ENCODE assay signal across 8 cellular contexts in genomic region chr16:3099732-3100499, GRCh38. TPM values are rescaled to one million over a fixed set of nuclear protein-coding genes. Genes with fewer than 3 reads are reported as not detected.
DNase-seq lines count a peak whose midpoint lies in the region; ATAC-seq and TF ChIP-seq lines count a peak whose summit lies in the region.

No MANE protein-coding gene starts in this region.

- H3K27me3 ChIP-seq in OCI-LY1 (ENCODE audit: insufficient read depth, low read length) (no peaks in the 10 kb centered on the region), esophagus muscularis mucosa (peaks cover 0 to 67% (median 4%) of the 10 kb centered on the region in 4 donors)
- no peaks in the 10 kb centered on the region for H3K27me3 ChIP-seq in naive thymus-derived CD4-positive, alpha-beta T cell (ENCODE audit: control insufficient read depth in 2 of 2, insufficient read depth in 2 of 2, low read length in 2 of 2)

- 5% methylated on average over 28 of the region's 39 CpGs for WGBS in esophagus muscularis mucosa

- H3K4me3 Mint-ChIP-seq in activated T-cell treated with anti-CD3 and anti-CD28 coated beads, Interleukin-2, amount 50 U/mL, for 24 hours, result peak overlapping the region; percentile 64
- H3K4me3 Mint-ChIP-seq in naive thymus-derived CD4-positive, alpha-beta T cell, result peak overlapping the region; percentile 71 to 98 (median 82)
- H3K4me3 Mint-ChIP-seq in stimulated activated effector memory CD8-positive, alpha-beta T cell treated with anti-CD3 and anti-CD28 coated beads, Interleukin-12 subunit alpha, Interleukin-12 subunit beta, amount 100 ng/mL, for 72 hours, result peak overlapping the region; percentile 81

- DNase-seq in DMS 273 (lab: John Stamatoyannopoulos, UW; ENCODE audit: unreplicated experiment), result peak; percentile 66
- DNase-seq in DMS 273 treated with DMSO at 0.1 percent for 48 hours (lab: John Stamatoyannopoulos, UW), result no peak
- peak; percentile 66 for DNase-seq in HT1080 (ENCODE audit: low read depth)
- peak; percentile 94 for DNase-seq in activated T-cell treated with anti-CD3 and anti-CD28 coated beads, Interleukin-2, amount 50 U/mL, for 24 hours
- DNase-seq in esophagus muscularis mucosa (ENCODE audit: extremely low spot score), result peak; percentile 96
- peak; percentile 67 to 94 (median 75) for DNase-seq in naive thymus-derived CD4-positive, alpha-beta T cell
- DNase-seq in stimulated activated effector memory CD8-positive, alpha-beta T cell treated with anti-CD3 and anti-CD28 coated beads, Interleukin-12 subunit alpha, Interleukin-12 subunit beta, amount 100 ng/mL, for 72 hours (ENCODE audit: low spot score in 2 of 2), result peak; percentile 83 to 92

- intact Hi-C loops in esophagus muscularis mucosa (cut with DNase I), result no loop called here
- intact Hi-C loops in naive thymus-derived CD4-positive, alpha-beta T cell (cut with micrococcal nuclease), result loop anchor here (1.0 to 2.0 kb wide), 7 partner anchors 24 to 97 kb away; no protein-coding TSS in a partner anchor

- peak; percentile 94 for ATAC-seq in naive thymus-derived CD4-positive, alpha-beta T cell
- ATAC-seq in stimulated activated effector memory CD8-positive, alpha-beta T cell treated with anti-CD3 and anti-CD28 coated beads, Interleukin-12 subunit alpha, Interleukin-12 subunit beta, amount 100 ng/mL, for 72 hours, result peak; percentile 90

- H3K9ac ChIP-seq in OCI-LY1 (ENCODE audit: low read length), result no peak overlapping the region

- H3K4me3 ChIP-seq in OCI-LY1 (ENCODE audit: low read depth, low read length, poor library complexity, severe bottlenecking) (peak overlapping the region; percentile 41), esophagus muscularis mucosa (peak overlapping the region; percentile 5 to 33 (median 22))
- peak overlapping the region; percentile 46 for H3K4me3 ChIP-seq in naive thymus-derived CD4-positive, alpha-beta T cell (ENCODE audit: low read length)

- TF ChIP-seq POLR2A in esophagus muscularis mucosa (IDR thresholded peaks at IDR 0.05; ENCODE audit: low read depth), result no peak

- H3K27ac ChIP-seq in OCI-LY1 (ENCODE audit: low read depth, low read length, poor library complexity, severe bottlenecking) (no peak overlapping the region), esophagus muscularis mucosa (replicated peaks in 1 of 4) (no peak overlapping the region)
- H3K27ac ChIP-seq in naive thymus-derived CD4-positive, alpha-beta T cell (ENCODE audit: low read depth, low read length), result peak overlapping the region; percentile 35

- H3K4me2 ChIP-seq in OCI-LY1 (ENCODE audit: low read length), result peak overlapping the region; percentile 56

- H3K9me3 ChIP-seq in OCI-LY1 (ENCODE audit: low read length) (no peaks in the 10 kb centered on the region), esophagus muscularis mucosa (no peaks in the 10 kb centered on the region)
- H3K9me3 ChIP-seq in naive thymus-derived CD4-positive, alpha-beta T cell (ENCODE audit: control insufficient read depth in 2 of 3, low read length in 3 of 3), result no peaks in the 10 kb centered on the region

- H3K36me3 ChIP-seq in OCI-LY1 (ENCODE audit: insufficient read depth, low read length) (no peaks in the 10 kb centered on the region), esophagus muscularis mucosa (no peaks in the 10 kb centered on the region)
- H3K36me3 ChIP-seq in naive thymus-derived CD4-positive, alpha-beta T cell (ENCODE audit: control insufficient read depth in 2 of 3, insufficient read depth in 3 of 3, low read length in 3 of 3), result no peaks in the 10 kb centered on the region

- peaks cover 34% of the 10 kb centered on the region for H3K4me1 Mint-ChIP-seq in activated T-cell treated with anti-CD3 and anti-CD28 coated beads, Interleukin-2, amount 50 U/mL, for 24 hours (ENCODE audit: low read depth)
- peaks cover 27 to 65% (median 54%) of the 10 kb centered on the region in 7 donors for H3K4me1 Mint-ChIP-seq in naive thymus-derived CD4-positive, alpha-beta T cell
- H3K4me1 Mint-ChIP-seq in stimulated activated effector memory CD8-positive, alpha-beta T cell treated with anti-CD3 and anti-CD28 coated beads, Interleukin-12 subunit alpha, Interleukin-12 subunit beta, amount 100 ng/mL, for 72 hours, result peaks cover 42% of the 10 kb centered on the region

- POLR2A ChIA-PET in naive thymus-derived CD4-positive, alpha-beta T cell (lab: Charles Lee), result interaction anchor here (1.1 to 8.3 kb wide), 7 partner anchors 12 to 59 kb away, joined by 4 to 95 read pairs (median 25); partner anchors contain the start of genes IL32 and ZNF213

- H3K79me2 ChIP-seq in OCI-LY1 (ENCODE audit: insufficient read depth, low read length), result no peaks in the 10 kb centered on the region

- CTCF ChIA-PET in naive thymus-derived CD4-positive, alpha-beta T cell (lab: Charles Lee), result interaction anchor here (0.6 to 15.4 kb wide), 6 partner anchors 24 to 427 kb away, joined by 3 to 233 read pairs (median 4); partner anchors contain the start of gene ZNF213

- TF ChIP-seq CTCF in OCI-LY1 (IDR thresholded peaks at IDR 0.05; ENCODE audit: low read length), result no peak
- TF ChIP-seq CTCF in esophagus muscularis mucosa (IDR thresholded peaks at IDR 0.05), result no peak

- peaks cover 6% of the 10 kb centered on the region; the same call in 1 of the 2 replicates for H3F3A ChIP-seq in OCI-LY1 (ENCODE audit: insufficient read depth, low read length)

- no peaks in the 10 kb centered on the region for H4K20me1 ChIP-seq in OCI-LY1 (ENCODE audit: insufficient read depth, low read length)

- H3K4me1 ChIP-seq in OCI-LY1 (ENCODE audit: insufficient read depth, low read length, severe bottlenecking), result peaks cover 25% of the 10 kb centered on the region
- peaks cover 13 to 31% (median 23%) of the 10 kb centered on the region in 4 donors for H3K4me1 ChIP-seq in esophagus muscularis mucosa
- H3K4me1 ChIP-seq in naive thymus-derived CD4-positive, alpha-beta T cell (ENCODE audit: control insufficient read depth in 2 of 2, insufficient read depth in 2 of 2, low read length in 2 of 2), result peaks cover 25 to 31% of the 10 kb centered on the region in 2 donors

- H3K9me3 Mint-ChIP-seq in activated T-cell treated with anti-CD3 and anti-CD28 coated beads, Interleukin-2, amount 50 U/mL, for 24 hours, result no peaks in the 10 kb centered on the region
- H3K9me3 Mint-ChIP-seq in naive thymus-derived CD4-positive, alpha-beta T cell, result no peaks in the 10 kb centered on the region
- no peaks in the 10 kb centered on the region for H3K9me3 Mint-ChIP-seq in stimulated activated effector memory CD8-positive, alpha-beta T cell treated with anti-CD3 and anti-CD28 coated beads, Interleukin-12 subunit alpha, Interleukin-12 subunit beta, amount 100 ng/mL, for 72 hours

- H3K27me3 Mint-ChIP-seq in activated T-cell treated with anti-CD3 and anti-CD28 coated beads, Interleukin-2, amount 50 U/mL, for 24 hours, result no peaks in the 10 kb centered on the region
- no peaks in the 10 kb centered on the region for H3K27me3 Mint-ChIP-seq in naive thymus-derived CD4-positive, alpha-beta T cell

- H3K27ac Mint-ChIP-seq in activated T-cell treated with anti-CD3 and anti-CD28 coated beads, Interleukin-2, amount 50 U/mL, for 24 hours, result peak overlapping the region; percentile 89
- H3K27ac Mint-ChIP-seq in naive thymus-derived CD4-positive, alpha-beta T cell, result peak overlapping the region; percentile 74 to 93 (median 86)
- peak overlapping the region; percentile 89 for H3K27ac Mint-ChIP-seq in stimulated activated effector memory CD8-positive, alpha-beta T cell treated with anti-CD3 and anti-CD28 coated beads, Interleukin-12 subunit alpha, Interleukin-12 subunit beta, amount 100 ng/mL, for 72 hours

- H3K36me3 Mint-ChIP-seq in activated T-cell treated with anti-CD3 and anti-CD28 coated beads, Interleukin-2, amount 50 U/mL, for 24 hours (ENCODE audit: low read depth), result no peaks in the 10 kb centered on the region
- peaks cover 0 to 3% (median 0%) of the 10 kb centered on the region in 5 donors for H3K36me3 Mint-ChIP-seq in naive thymus-derived CD4-positive, alpha-beta T cell
- H3K36me3 Mint-ChIP-seq in stimulated activated effector memory CD8-positive, alpha-beta T cell treated with anti-CD3 and anti-CD28 coated beads, Interleukin-12 subunit alpha, Interleukin-12 subunit beta, amount 100 ng/mL, for 72 hours, result no peaks in the 10 kb centered on the region

- no peaks in the 10 kb centered on the region for H3K9me2 ChIP-seq in OCI-LY1 (ENCODE audit: low read depth, low read length)

- no peak overlapping the region for H2AFZ ChIP-seq in OCI-LY1 (ENCODE audit: low read length)

- no peak for TF ChIP-seq EP300 in esophagus muscularis mucosa (IDR thresholded peaks at IDR 0.05)

RNA-seq across cellular contexts. Expression of gene ZSCAN10, which starts 0.8 kb away (rescaled TPM):
- total RNA-seq in HT1080 (2014; rRNA removed; shearing (Covaris generic)), result not detected in 2 replicates
- polyA plus RNA-seq in HT1080 (2015; cell fraction: cytosol; rRNA removed), result not detected in 2 replicates
- 0.20 and 0.62 TPM in 2 replicates for polyA plus RNA-seq in HT1080 (2015; cell fraction: nucleus; rRNA removed)
- not detected for total RNA-seq in esophagus muscularis mucosa
- under 1 TPM in 3 of 5 experiments, not detected in 2; 0.22 to 0.61 (median 0.29) TPM for total RNA-seq in naive thymus-derived CD4-positive, alpha-beta T cell
- under 1 TPM in 1 of 2 donors, not detected in 1; 0.35 TPM for polyA plus RNA-seq in naive thymus-derived CD4-positive, alpha-beta T cell

RNA-seq across cellular contexts. Expression of gene ZNF205, which starts 12.5 kb away (rescaled TPM):
- 15.3 and 16.6 TPM in 2 replicates for total RNA-seq in HT1080 (2014; rRNA removed; shearing (Covaris generic))
- 10.6 and 10.9 TPM in 2 replicates for polyA plus RNA-seq in HT1080 (2015; cell fraction: cytosol; rRNA removed)
- polyA plus RNA-seq in HT1080 (2015; cell fraction: nucleus; rRNA removed), result 11.1 and 14.4 TPM in 2 replicates
- 10 to 100 TPM; 10.6 to 25.0 (median 17.1) TPM for total RNA-seq in esophagus muscularis mucosa
- total RNA-seq in naive thymus-derived CD4-positive, alpha-beta T cell, result under 1 TPM in 1 of 5 experiments, not detected in 4; 0.29 TPM
- polyA plus RNA-seq in naive thymus-derived CD4-positive, alpha-beta T cell, result under 1 TPM in 1 of 2 donors, not detected in 1; 0.09 TPM

RNA-seq across cellular contexts. Expression of gene IL32, which starts 34.5 kb away (rescaled TPM):
- 1.6 and 2.5 TPM in 2 replicates for total RNA-seq in HT1080 (2014; rRNA removed; shearing (Covaris generic))
- 9.1 and 10.0 TPM in 2 replicates for polyA plus RNA-seq in HT1080 (2015; cell fraction: cytosol; rRNA removed)
- polyA plus RNA-seq in HT1080 (2015; cell fraction: nucleus; rRNA removed), result 8.3 and 10.9 TPM in 2 replicates
- total RNA-seq in esophagus muscularis mucosa, result 10 to 100 TPM; 13.7 to 40.8 (median 31.2) TPM
- 1,000 to 10,000 TPM in 1 of 5 experiments, 100 to 1,000 TPM in 4; 351 to 3,697 (median 587) TPM for total RNA-seq in naive thymus-derived CD4-positive, alpha-beta T cell
- 1,000 to 10,000 TPM; 1,418 to 1,605 TPM for polyA plus RNA-seq in naive thymus-derived CD4-positive, alpha-beta T cell

RNA-seq across cellular contexts. Expression of gene ZNF213, which starts 34.9 kb away (rescaled TPM):
- total RNA-seq in HT1080 (2014; rRNA removed; shearing (Covaris generic)), result 3.8 and 4.6 TPM in 2 replicates
- polyA plus RNA-seq in HT1080 (2015; cell fraction: cytosol; rRNA removed), result 9.6 and 9.9 TPM in 2 replicates
- polyA plus RNA-seq in HT1080 (2015; cell fraction: nucleus; rRNA removed), result 6.5 and 8.4 TPM in 2 replicates
- 10 to 100 TPM in 3 of 4 donors, 1 to 10 TPM in 1; 8.4 to 18.3 (median 13.5) TPM for total RNA-seq in esophagus muscularis mucosa
- total RNA-seq in naive thymus-derived CD4-positive, alpha-beta T cell, result 10 to 100 TPM in 3 of 5 experiments, 1 to 10 TPM in 2; 3.8 to 14.0 (median 11.8) TPM
- 1 to 10 TPM; 1.7 to 3.4 TPM for polyA plus RNA-seq in naive thymus-derived CD4-positive, alpha-beta T cell

RNA-seq across cellular contexts. Expression of gene MMP25, which starts 53.6 kb away (rescaled TPM):
- 0.05 and 0.20 TPM in 2 replicates for total RNA-seq in HT1080 (2014; rRNA removed; shearing (Covaris generic))
- polyA plus RNA-seq in HT1080 (2015; cell fraction: cytosol; rRNA removed), result 0.16 and 0.36 TPM in 2 replicates
- 0.12 and 0.39 TPM in 2 replicates for polyA plus RNA-seq in HT1080 (2015; cell fraction: nucleus; rRNA removed)
- total RNA-seq in esophagus muscularis mucosa, result 1 to 10 TPM in 1 of 4 donors, under 1 TPM in 3; under 0.01 to 4.5 (median 0.12) TPM
- total RNA-seq in naive thymus-derived CD4-positive, alpha-beta T cell, result 10 to 100 TPM in 2 of 5 experiments, 1 to 10 TPM in 1, under 1 TPM in 2; 0.73 to 64.4 (median 3.7) TPM
- under 1 TPM; 0.64 to 0.93 TPM for polyA plus RNA-seq in naive thymus-derived CD4-positive, alpha-beta T cell

Comparison
In these comparisons a context has a peak if more than half of its experiments do, and no peak if none do; other contexts are left out.
1. RNA of gene ZNF205, which starts 12.5 kb away (total RNA-seq): 10.6 to 25.0 TPM in esophagus muscularis mucosa and 15.3 to 16.6 TPM in HT1080; 0.29 TPM in naive thymus-derived CD4-positive, alpha-beta T cell; every median in the first group is over 4 times any median in the second.
2. RNA of gene IL32, which starts 34.5 kb away (total RNA-seq): 351 to 3,697 TPM in naive thymus-derived CD4-positive, alpha-beta T cell; 13.7 to 40.8 TPM in esophagus muscularis mucosa and 1.6 to 2.5 TPM in HT1080; every median in the first group is over 4 times any median in the second.
3. Peak in every context shown above with its lines, with median percentiles within 50 percentile points of each other: H3K4me3 ChIP-seq, H3K27ac Mint-ChIP-seq and H3K4me3 Mint-ChIP-seq.